Comparison of ENCODE assay signal across 13 cellular contexts in the genomic region with DNA sequence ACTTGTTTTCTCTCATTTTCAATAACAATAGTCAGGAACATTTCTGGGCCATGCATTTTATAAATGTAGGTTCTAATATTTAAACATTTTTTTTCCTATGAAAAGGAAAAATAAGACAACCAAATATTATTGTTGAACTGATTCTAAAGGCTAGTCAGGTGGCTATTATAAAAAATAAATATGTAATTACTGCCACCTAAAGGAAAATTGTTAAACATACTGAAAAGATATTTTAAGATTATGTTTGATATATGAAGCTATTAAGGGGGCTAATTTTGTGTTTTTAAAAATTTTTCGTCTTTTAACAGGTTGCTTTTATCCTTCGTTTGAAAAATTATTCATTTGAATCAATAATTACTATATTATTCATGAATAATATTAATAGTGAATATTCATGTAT.
DNase-seq lines count a peak whose midpoint lies in the region; ATAC-seq, FAIRE-seq and TF ChIP-seq lines count a peak whose summit lies in the region.
"Had no signal": no experiment of that assay in that cellular context is flagged by ENCODE, and none has a peak within 500 bp of the region (broad histone marks: within the 10 kb centered on the region; RNA-seq: fewer than 3 reads in every experiment).

No MANE protein-coding gene starts in this region.

- POLR2A ChIA-PET in endothelial cell of umbilical vein (lab: Charles Lee), result interaction anchor here (0.6 kb wide), 1 partner anchor 69 kb away, joined by 3 read pairs; no protein-coding TSS in a partner anchor
- POLR2A ChIA-PET in naive thymus-derived CD4-positive, alpha-beta T cell (lab: Charles Lee), result interaction anchor here (0.6 kb wide), 1 partner anchor 17 kb away, joined by 3 read pairs; no protein-coding TSS in a partner anchor

- H3K27ac Mint-ChIP-seq in naive thymus-derived CD4-positive, alpha-beta T cell, result no peak overlapping the region
- no peak overlapping the region for H3K27ac Mint-ChIP-seq in neural progenitor cell
- H3K27ac Mint-ChIP-seq: activated T-helper 17 cell treated with anti-CD3 and anti-CD28 coated beads, Interleukin-2, amount 50 U/mL, for 72 hours; dendritic cell treated with granulocyte-macrophage colony-stimulating factor and Interleukin-4, amounts not matched to agents 40 ng/mL and 50 ng/mL, for 4 days; stimulated activated memory B cell treated with anti-CD40 and anti-IgM and Interleukin-4, amounts not matched to agents 10 μg/mL and 1 μg/mL and 100 μg/mL, for 72 hours had no signal

- H3K4me3 ChIP-seq in endothelial cell of umbilical vein (replicated peaks in 1 of 3; ENCODE audit: insufficient read depth in 1 of 3, low read depth in 1 of 3, low read length in 3 of 3) (no peak overlapping the region), thyroid gland (replicated peaks in 1 of 3) (no peak overlapping the region), neural progenitor cell (no peak overlapping the region), foreskin fibroblast (ENCODE audit: low read depth in 1 of 2, low read length in 2 of 2) (no peak overlapping the region)
- H3K4me3 ChIP-seq in naive thymus-derived CD4-positive, alpha-beta T cell (ENCODE audit: low read length), result no peak overlapping the region

- H3K79me2 ChIP-seq in endothelial cell of umbilical vein (ENCODE audit: control insufficient read depth, insufficient read depth, low read length) (no peaks in the 10 kb centered on the region), neural progenitor cell (ENCODE audit: low read depth) (no peaks in the 10 kb centered on the region)

- BruUV-seq in endothelial cell of umbilical vein (replicated peaks; lab: Mats Ljungman, UMichigan), result no TSS peak

- H4K20me1 ChIP-seq in endothelial cell of umbilical vein (replicated peaks; ENCODE audit: control insufficient read depth, extremely low read depth, insufficient read depth, low read length), result no peaks in the 10 kb centered on the region
- H4K20me1 ChIP-seq in neural progenitor cell (ENCODE audit: low read depth), result no peaks in the 10 kb centered on the region

- ATAC-seq in naive thymus-derived CD4-positive, alpha-beta T cell, result no peak
- ATAC-seq: activated T-helper 17 cell treated with anti-CD3 and anti-CD28 coated beads, Interleukin-2, amount 50 U/mL, for 72 hours; stimulated activated memory B cell treated with anti-CD40 and anti-IgM and Interleukin-4, amounts not matched to agents 10 μg/mL and 1 μg/mL and 100 μg/mL, for 72 hours had no signal

- H2AFZ ChIP-seq in endothelial cell of umbilical vein (ENCODE audit: low read depth, low read length) (no peak overlapping the region), neural progenitor cell (replicated peaks) (no peak overlapping the region)

- H3K27me3 ChIP-seq in endothelial cell of umbilical vein (ENCODE audit: control insufficient read depth in 2 of 2, insufficient read depth in 2 of 2, low read length in 2 of 2), result no peaks in the 10 kb centered on the region
- no peaks in the 10 kb centered on the region for H3K27me3 ChIP-seq in thyroid gland
- no peaks in the 10 kb centered on the region for H3K27me3 ChIP-seq in naive thymus-derived CD4-positive, alpha-beta T cell (ENCODE audit: control insufficient read depth in 2 of 2, insufficient read depth in 2 of 2, low read length in 2 of 2)
- H3K27me3 ChIP-seq in neural progenitor cell, result no peaks in the 10 kb centered on the region

- dilution Hi-C loops in endothelial cell of umbilical vein (cut with MboI; ENCODE audit: extremely low pct_ligation_motif_present, low sequenced_read_pairs), result no loop called here

- FAIRE-seq in endothelial cell of umbilical vein (lab: Jason Lieb, UNC), result no peak

- intact Hi-C loops in endothelial cell of umbilical vein (cut with micrococcal nuclease), result loop anchor here (1.0 to 2.0 kb wide), 2 partner anchors 166 to 421 kb away; no protein-coding TSS in a partner anchor
- intact Hi-C loops in thyroid gland (cut with DNase I), result no loop called here
- intact Hi-C loops in naive thymus-derived CD4-positive, alpha-beta T cell (cut with micrococcal nuclease), result loop anchor here (1.0 to 5.0 kb wide), 3 partner anchors 65 to 420 kb away; no protein-coding TSS in a partner anchor

- peaks cover 0 to 2% (median 0%) of the 10 kb centered on the region in 11 donors for H3K9me3 Mint-ChIP-seq in naive thymus-derived CD4-positive, alpha-beta T cell
- H3K9me3 Mint-ChIP-seq in neural progenitor cell, result peaks cover 6% of the 10 kb centered on the region
- H3K9me3 Mint-ChIP-seq: activated T-helper 17 cell treated with anti-CD3 and anti-CD28 coated beads, Interleukin-2, amount 50 U/mL, for 72 hours; dendritic cell treated with granulocyte-macrophage colony-stimulating factor and Interleukin-4, amounts not matched to agents 40 ng/mL and 50 ng/mL, for 4 days; IgD-negative memory B cell; stimulated activated memory B cell treated with anti-CD40 and anti-IgM and Interleukin-4, amounts not matched to agents 10 μg/mL and 1 μg/mL and 100 μg/mL, for 72 hours had no signal

- no peak overlapping the region for H3K4me2 ChIP-seq in endothelial cell of umbilical vein (ENCODE audit: insufficient read depth, low read length)
- H3K4me2 ChIP-seq in neural progenitor cell, result no peak overlapping the region

- TF ChIP-seq CTCF in endothelial cell of umbilical vein (IDR thresholded peaks at IDR 0.05; ENCODE audit: extremely low read depth in 1 of 2, insufficient read depth in 1 of 2, low read depth in 1 of 2, low read length in 2 of 2) (no peak), thyroid gland (IDR thresholded peaks at IDR 0.05) (peak in 3 of 6 experiments; percentile 20 to 41 (median 27)), neural progenitor cell (IDR thresholded peaks at IDR 0.05) (no peak), foreskin fibroblast (IDR thresholded peaks at IDR 0.05; ENCODE audit: low read depth, low read length) (no peak)

- H3K36me3 ChIP-seq in endothelial cell of umbilical vein (ENCODE audit: control insufficient read depth in 2 of 2, extremely low read depth in 1 of 2, insufficient read depth in 2 of 2, low read length in 2 of 2) (no peaks in the 10 kb centered on the region), thyroid gland (no peaks in the 10 kb centered on the region), neural progenitor cell (no peaks in the 10 kb centered on the region)
- no peaks in the 10 kb centered on the region for H3K36me3 ChIP-seq in naive thymus-derived CD4-positive, alpha-beta T cell (ENCODE audit: control insufficient read depth in 2 of 3, insufficient read depth in 3 of 3, low read length in 3 of 3)

- CTCF ChIA-PET in endothelial cell of umbilical vein (lab: Charles Lee), result interaction anchor here (0.6 to 3.5 kb wide), 47 partner anchors 10 to 514 kb away, joined by 3 to 124 read pairs (median 5); partner anchors contain the start of genes FDX1, RDX and ZC3H12C
- CTCF ChIA-PET in naive thymus-derived CD4-positive, alpha-beta T cell (lab: Charles Lee), result interaction anchor here (0.6 to 2.0 kb wide), 2 partner anchors 168 to 172 kb away, joined by 3 to 7 read pairs; no protein-coding TSS in a partner anchor

- H3K4me3 Mint-ChIP-seq in naive thymus-derived CD4-positive, alpha-beta T cell, result no peak overlapping the region
- H3K4me3 Mint-ChIP-seq in neural progenitor cell, result no peak overlapping the region
- H3K4me3 Mint-ChIP-seq: activated T-helper 17 cell treated with anti-CD3 and anti-CD28 coated beads, Interleukin-2, amount 50 U/mL, for 72 hours; dendritic cell treated with granulocyte-macrophage colony-stimulating factor and Interleukin-4, amounts not matched to agents 40 ng/mL and 50 ng/mL, for 4 days; IgD-negative memory B cell; stimulated activated memory B cell treated with anti-CD40 and anti-IgM and Interleukin-4, amounts not matched to agents 10 μg/mL and 1 μg/mL and 100 μg/mL, for 72 hours had no signal

- H3K4me1 ChIP-seq in endothelial cell of umbilical vein (ENCODE audit: control insufficient read depth, extremely low read depth, insufficient read depth, low read length) (peaks cover 24% of the 10 kb centered on the region), thyroid gland (peaks cover 20 to 30% of the 10 kb centered on the region in 2 donors), neural progenitor cell (peaks cover 19% of the 10 kb centered on the region)
- no peaks in the 10 kb centered on the region for H3K4me1 ChIP-seq in naive thymus-derived CD4-positive, alpha-beta T cell (ENCODE audit: control insufficient read depth in 2 of 2, insufficient read depth in 2 of 2, low read length in 2 of 2)

- peaks cover 0 to 16% (median 0%) of the 10 kb centered on the region in 7 donors for H3K4me1 Mint-ChIP-seq in naive thymus-derived CD4-positive, alpha-beta T cell
- peaks cover 11% of the 10 kb centered on the region for H3K4me1 Mint-ChIP-seq in neural progenitor cell
- H3K4me1 Mint-ChIP-seq: IgD-negative memory B cell had no signal

- H3K36me3 Mint-ChIP-seq in naive thymus-derived CD4-positive, alpha-beta T cell, result peaks cover 0 to 2% (median 0%) of the 10 kb centered on the region in 5 donors
- H3K36me3 Mint-ChIP-seq in neural progenitor cell, result no peaks in the 10 kb centered on the region
- H3K36me3 Mint-ChIP-seq: IgD-negative memory B cell; stimulated activated memory B cell treated with anti-CD40 and anti-IgM and Interleukin-4, amounts not matched to agents 10 μg/mL and 1 μg/mL and 100 μg/mL, for 72 hours had no signal

- no peaks in the 10 kb centered on the region for H3K9me1 ChIP-seq in endothelial cell of umbilical vein (replicated peaks; ENCODE audit: control insufficient read depth, extremely low read depth, insufficient read depth, low read length)

- DNase-seq in NOMO-1 treated with DMSO at 0.1 percent for 48 hours (lab: John Stamatoyannopoulos, UW; ENCODE audit: unreplicated experiment) (peak; percentile 11), NOMO-1 treated with dmso at 0.1 percent for 144 hours (lab: John Stamatoyannopoulos, UW; ENCODE audit: unreplicated experiment) (no peak), NCI-H774 (lab: John Stamatoyannopoulos, UW) (peak; percentile 6), endothelial cell of umbilical vein (ENCODE audit: low read depth, low spot score) (peak; percentile 44), thyroid gland (no peak), neural progenitor cell (ENCODE audit: low spot score) (no peak), foreskin fibroblast (no peak)
- DNase-seq in naive thymus-derived CD4-positive, alpha-beta T cell, result no peak
- DNase-seq: stimulated activated CD4-positive, alpha-beta T cell treated with anti-CD3 and anti-CD28 coated beads, Interleukin-15, amount 100 ng/mL, for 24 hours had no signal

- peaks cover 22% of the 10 kb centered on the region for H3F3A ChIP-seq in neural progenitor cell (ENCODE audit: low read depth)

- H3K27ac ChIP-seq in endothelial cell of umbilical vein (ENCODE audit: insufficient read depth, low read depth, low read length), result no peak overlapping the region
- H3K27ac ChIP-seq in thyroid gland, result peak overlapping the region; percentile 69 to 84 (median 75)
- H3K27ac ChIP-seq in naive thymus-derived CD4-positive, alpha-beta T cell (ENCODE audit: low read depth, low read length), result no peak overlapping the region
- H3K27ac ChIP-seq in neural progenitor cell, result no peak overlapping the region

- TF ChIP-seq POLR2A in endothelial cell of umbilical vein (IDR thresholded peaks at IDR 0.05; ENCODE audit: low read depth, low read length) (no peak), thyroid gland (IDR thresholded peaks at IDR 0.05) (no peak)

- WGBS in thyroid gland, 2 donors, result 79 to 81% methylated on average over 2 of the region's 2 CpGs

- H3K9ac ChIP-seq in endothelial cell of umbilical vein (replicated peaks; ENCODE audit: extremely low read depth, insufficient read depth, low read length) (no peak overlapping the region), neural progenitor cell (no peak overlapping the region)

- H3K9me3 ChIP-seq in endothelial cell of umbilical vein (replicated peaks; ENCODE audit: control insufficient read depth, insufficient read depth, low read length) (no peaks in the 10 kb centered on the region), thyroid gland (no peaks in the 10 kb centered on the region), neural progenitor cell (ENCODE audit: low read depth) (no peaks in the 10 kb centered on the region)
- H3K9me3 ChIP-seq in naive thymus-derived CD4-positive, alpha-beta T cell (ENCODE audit: control insufficient read depth in 2 of 3, low read length in 3 of 3), result no peaks in the 10 kb centered on the region

- peaks cover 0 to 4% (median 0%) of the 10 kb centered on the region in 5 donors for H3K27me3 Mint-ChIP-seq in naive thymus-derived CD4-positive, alpha-beta T cell
- H3K27me3 Mint-ChIP-seq in neural progenitor cell (ENCODE audit: insufficient read depth, low read depth), result peaks cover 5% of the 10 kb centered on the region
- H3K27me3 Mint-ChIP-seq: activated T-helper 17 cell treated with anti-CD3 and anti-CD28 coated beads, Interleukin-2, amount 50 U/mL, for 72 hours; dendritic cell treated with granulocyte-macrophage colony-stimulating factor and Interleukin-4, amounts not matched to agents 40 ng/mL and 50 ng/mL, for 4 days; IgD-negative memory B cell had no signal

Comparison
In these comparisons a context has a peak if more than half of its experiments do, and no peak if none do; other contexts are left out.
1. DNase-seq: peak in NOMO-1 treated with DMSO at 0.1 percent for 48 hours (single experiment), NCI-H774 (single experiment) and endothelial cell of umbilical vein (single experiment); none in NOMO-1 treated with dmso at 0.1 percent for 144 hours (single experiment), thyroid gland (0 of 2), naive thymus-derived CD4-positive, alpha-beta T cell (0 of 9), neural progenitor cell (single experiment) and foreskin fibroblast (0 of 2).
2. H3K27ac ChIP-seq: peak in thyroid gland (3 of 3); none in endothelial cell of umbilical vein (single experiment), naive thymus-derived CD4-positive, alpha-beta T cell (single experiment) and neural progenitor cell (single experiment).